17 cellular contexts compared by ENCODE assay signal in genomic region chr11:94148189-94148588, GRCh38. TPM values are rescaled to one million over a fixed set of nuclear protein-coding genes. Genes with fewer than 3 reads are reported as not detected.
A peak's percentile ranks its signal among the peaks of the same experiment; 100 is the strongest.
DNase-seq lines count a peak whose midpoint lies in the region; ATAC-seq and TF ChIP-seq lines count a peak whose summit lies in the region.
"Had no signal": no experiment of that assay in that cellular context is flagged by ENCODE, and none has a peak within 500 bp of the region (broad histone marks: within the 10 kb centered on the region; RNA-seq: fewer than 3 reads in every experiment).

No MANE protein-coding gene starts in this region.

- intact Hi-C loops in CD14-positive monocyte (cut with micrococcal nuclease) = no loop called here
- intact Hi-C loops in aorta (cut with DNase I) = no loop called here

- peak overlapping the region; percentile 41 for H3K4me3 Mint-ChIP-seq in activated T-cell treated with anti-CD3 and anti-CD28 coated beads, Interleukin-2, amount 50 U/mL, for 24 hours
- H3K4me3 Mint-ChIP-seq in stimulated activated effector memory CD8-positive, alpha-beta T cell treated with anti-CD3 and anti-CD28 coated beads, Interleukin-12 subunit alpha, Interleukin-12 subunit beta, amount 100 ng/mL, for 72 hours = no peak overlapping the region
- no peak overlapping the region for H3K4me3 Mint-ChIP-seq in CD14-positive monocyte
- H3K4me3 Mint-ChIP-seq: H9 had no signal

- H3K36me3 ChIP-seq in RWPE2 (ENCODE audit: low read depth) (peaks cover 5% of the 10 kb centered on the region; the same call in 1 of the 2 replicates), aorta (ENCODE audit: control insufficient read depth in 1 of 2, insufficient read depth in 2 of 2, low read length in 1 of 2) (no peaks in the 10 kb centered on the region)

- H3K27me3 Mint-ChIP-seq in activated T-cell treated with anti-CD3 and anti-CD28 coated beads, Interleukin-2, amount 50 U/mL, for 24 hours = no peaks in the 10 kb centered on the region
- H3K27me3 Mint-ChIP-seq in CD14-positive monocyte (ENCODE audit: low read depth in 3 of 3) = peaks cover 0 to 3% (median 0%) of the 10 kb centered on the region in 3 donors
- H3K27me3 Mint-ChIP-seq: CD8-positive, alpha-beta memory T cell had no signal

- H3K9me3 ChIP-seq in RWPE2 (ENCODE audit: severe bottlenecking) = no peaks in the 10 kb centered on the region
- no peaks in the 10 kb centered on the region for H3K9me3 ChIP-seq in aorta (ENCODE audit: control insufficient read depth, low read length)

- H3K27me3 ChIP-seq in RWPE2 (ENCODE audit: insufficient read depth, poor library complexity, severe bottlenecking) = no peaks in the 10 kb centered on the region
- no peaks in the 10 kb centered on the region for H3K27me3 ChIP-seq in aorta (ENCODE audit: control insufficient read depth in 1 of 2, insufficient read depth in 2 of 2, low read length in 1 of 2)

- no peaks in the 10 kb centered on the region for H3K9me3 Mint-ChIP-seq in activated T-cell treated with anti-CD3 and anti-CD28 coated beads, Interleukin-2, amount 50 U/mL, for 24 hours
- no peaks in the 10 kb centered on the region for H3K9me3 Mint-ChIP-seq in stimulated activated effector memory CD8-positive, alpha-beta T cell treated with anti-CD3 and anti-CD28 coated beads, Interleukin-12 subunit alpha, Interleukin-12 subunit beta, amount 100 ng/mL, for 72 hours
- no peaks in the 10 kb centered on the region for H3K9me3 Mint-ChIP-seq in CD14-positive monocyte
- H3K9me3 Mint-ChIP-seq: CD8-positive, alpha-beta memory T cell; H9 had no signal

- DNase-seq in activated T-cell treated with anti-CD3 and anti-CD28 coated beads, Interleukin-2, amount 50 U/mL, for 24 hours = no peak
- DNase-seq in activated T-cell treated with anti-CD3 and anti-CD28 coated beads for 4 hours = no peak
- DNase-seq in RWPE2 (ENCODE audit: low spot score) = no peak
- DNase-seq in fibroblast of gingiva (ENCODE audit: low read depth) = peak; percentile 27
- DNase-seq in stimulated activated effector memory CD8-positive, alpha-beta T cell treated with anti-CD3 and anti-CD28 coated beads, Interleukin-12 subunit alpha, Interleukin-12 subunit beta, amount 100 ng/mL, for 72 hours (ENCODE audit: low spot score in 2 of 2) = no peak
- DNase-seq in CD14-positive monocyte (ENCODE audit: low spot score) = no peak
- no peak for DNase-seq in NCI-H1417 (lab: John Stamatoyannopoulos, UW)
- DNase-seq in aorta = no peak
- DNase-seq: CD8-positive, alpha-beta memory T cell; DMS79; H9; NCI-H1436; NCI-H1930; NCI-H226; NCI-H524; NCI-H82; SHP77 treated with DMSO at 0.1 percent for 48 hours had no signal

- H3K4me3 ChIP-seq in RWPE2 (ENCODE audit: severe bottlenecking) (no peak overlapping the region), aorta (ENCODE audit: low read length in 2 of 2) (no peak overlapping the region)

- peaks cover 92% of the 10 kb centered on the region for H3K4me1 Mint-ChIP-seq in activated T-cell treated with anti-CD3 and anti-CD28 coated beads, Interleukin-2, amount 50 U/mL, for 24 hours (ENCODE audit: low read depth)
- H3K4me1 Mint-ChIP-seq in stimulated activated effector memory CD8-positive, alpha-beta T cell treated with anti-CD3 and anti-CD28 coated beads, Interleukin-12 subunit alpha, Interleukin-12 subunit beta, amount 100 ng/mL, for 72 hours = peaks cover 100% of the 10 kb centered on the region
- peaks cover 64% of the 10 kb centered on the region for H3K4me1 Mint-ChIP-seq in CD14-positive monocyte

- ATAC-seq in RWPE2 (ENCODE audit: low read depth) (no peak), aorta (ENCODE audit: low FRiP score) (no peak)
- ATAC-seq in stimulated activated effector memory CD8-positive, alpha-beta T cell treated with anti-CD3 and anti-CD28 coated beads, Interleukin-12 subunit alpha, Interleukin-12 subunit beta, amount 100 ng/mL, for 72 hours = no peak

- WGBS in aorta, 2 donors = 78 to 83% methylated on average over 2 of the region's 2 CpGs

- peaks cover 11% of the 10 kb centered on the region for H3K36me3 Mint-ChIP-seq in activated T-cell treated with anti-CD3 and anti-CD28 coated beads, Interleukin-2, amount 50 U/mL, for 24 hours (ENCODE audit: low read depth)
- peaks cover 7% of the 10 kb centered on the region for H3K36me3 Mint-ChIP-seq in stimulated activated effector memory CD8-positive, alpha-beta T cell treated with anti-CD3 and anti-CD28 coated beads, Interleukin-12 subunit alpha, Interleukin-12 subunit beta, amount 100 ng/mL, for 72 hours
- H3K36me3 Mint-ChIP-seq in CD14-positive monocyte = peaks cover 3 to 7% of the 10 kb centered on the region in 2 donors

- no peak for TF ChIP-seq CTCF in RWPE2 (IDR thresholded peaks at IDR 0.05; ENCODE audit: poor library complexity, severe bottlenecking)
- no peak for TF ChIP-seq CTCF in CD14-positive monocyte (IDR thresholded peaks at IDR 0.05)

- peak overlapping the region; percentile 91 for H3K27ac ChIP-seq in RWPE2 (ENCODE audit: poor library complexity, severe bottlenecking)
- no peak overlapping the region for H3K27ac ChIP-seq in aorta (ENCODE audit: low read depth in 1 of 2, low read length in 2 of 2)

- H3K4me1 ChIP-seq in RWPE2 (ENCODE audit: insufficient read depth, poor library complexity, severe bottlenecking) = peaks cover 72% of the 10 kb centered on the region
- H3K4me1 ChIP-seq in aorta (ENCODE audit: control insufficient read depth in 1 of 2, insufficient read depth in 2 of 2, low read length in 2 of 2) = peaks cover 2 to 19% of the 10 kb centered on the region in 2 donors

- H3K27ac Mint-ChIP-seq in activated T-cell treated with anti-CD3 and anti-CD28 coated beads, Interleukin-2, amount 50 U/mL, for 24 hours = peak overlapping the region; percentile 40
- H3K27ac Mint-ChIP-seq in stimulated activated effector memory CD8-positive, alpha-beta T cell treated with anti-CD3 and anti-CD28 coated beads, Interleukin-12 subunit alpha, Interleukin-12 subunit beta, amount 100 ng/mL, for 72 hours = peak overlapping the region; percentile 67
- H3K27ac Mint-ChIP-seq in CD14-positive monocyte = no peak overlapping the region

RNA-seq across cellular contexts. Expression of gene PANX1, which starts 19.5 kb away (rescaled TPM):
- polyA plus RNA-seq in CD14-positive monocyte (10 to 100 TPM; 12.7 to 15.7 TPM), aorta (1 to 10 TPM; 7.0 to 8.1 TPM)
- 10 to 100 TPM; 25.5 to 29.3 TPM for total RNA-seq in aorta

Comparison
In these comparisons a context has a peak if more than half of its experiments do, and no peak if none do; other contexts are left out.
1. H3K27ac Mint-ChIP-seq: peak in activated T-cell treated with anti-CD3 and anti-CD28 coated beads, Interleukin-2, amount 50 U/mL, for 24 hours (single experiment) and stimulated activated effector memory CD8-positive, alpha-beta T cell treated with anti-CD3 and anti-CD28 coated beads, Interleukin-12 subunit alpha, Interleukin-12 subunit beta, amount 100 ng/mL, for 72 hours (single experiment); none in CD14-positive monocyte (0 of 7).